In the genomic region with DNA sequence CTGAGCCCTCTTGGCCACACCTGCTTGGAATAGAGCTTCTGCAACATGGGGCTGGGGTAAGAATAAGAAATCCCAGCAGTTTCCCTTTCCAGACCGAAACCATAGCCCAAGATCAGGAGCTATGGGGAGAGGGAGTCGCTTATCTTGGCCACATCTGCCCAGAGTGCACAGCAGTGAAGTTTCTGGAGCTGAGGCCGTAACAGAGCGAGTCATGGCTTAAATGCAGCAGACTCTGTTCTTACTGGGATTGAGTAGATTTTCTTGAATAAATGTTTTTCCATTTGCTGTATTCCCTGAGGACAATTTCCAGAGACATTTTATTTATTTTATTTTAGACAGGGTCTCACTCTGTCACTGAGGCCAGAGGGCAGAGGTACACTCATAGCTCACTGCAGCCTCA, we compare ENCODE assay signal across 16 cellular contexts. TPM values are rescaled to one million over a fixed set of nuclear protein-coding genes. Genes with fewer than 3 reads are reported as not detected.
DNase-seq lines count a peak whose midpoint lies in the region; ATAC-seq and TF ChIP-seq lines count a peak whose summit lies in the region.
"Had no signal": no experiment of that assay in that cellular context is flagged by ENCODE, and none has a peak within 500 bp of the region (broad histone marks: within the 10 kb centered on the region; RNA-seq: fewer than 3 reads in every experiment).

No MANE protein-coding gene starts in this region.

- H3K4me1 Mint-ChIP-seq in CD4-positive, alpha-beta memory T cell, result peaks cover 0 to 2% (median 0%) of the 10 kb centered on the region in 4 donors
- H3K4me1 Mint-ChIP-seq: activated T-helper 17 cell treated with anti-CD3 and anti-CD28 coated beads, Interleukin-2, amount 50 U/mL, for 72 hours had no signal

- no peak overlapping the region for H3K27ac ChIP-seq in CD4-positive, alpha-beta memory T cell (ENCODE audit: low read depth, low read length)

- no peaks in the 10 kb centered on the region for H3K9me3 ChIP-seq in CD4-positive, alpha-beta memory T cell (ENCODE audit: control insufficient read depth in 1 of 2, low read length in 2 of 2)

- H3K27ac Mint-ChIP-seq in CD4-positive, alpha-beta memory T cell, result no peak overlapping the region
- H3K27ac Mint-ChIP-seq: activated T-helper 17 cell treated with anti-CD3 and anti-CD28 coated beads, Interleukin-2, amount 50 U/mL, for 72 hours had no signal

- intact Hi-C loops in CD4-positive, alpha-beta memory T cell (cut with micrococcal nuclease), result no loop called here

- POLR2A ChIA-PET in CD4-positive, alpha-beta memory T cell (lab: Charles Lee; ENCODE audit: partially characterized antibody), result no interaction called here

- H3K9me3 Mint-ChIP-seq in CD4-positive, alpha-beta memory T cell, result peaks cover 0 to 12% (median 5%) of the 10 kb centered on the region in 8 donors

- peaks cover 12 to 13% of the 10 kb centered on the region in 2 donors for H3K27me3 Mint-ChIP-seq in CD4-positive, alpha-beta memory T cell

- CTCF ChIA-PET in CD4-positive, alpha-beta memory T cell (lab: Charles Lee; ENCODE audit: partially characterized antibody), result no interaction called here

- DNase-seq in H4 (ENCODE audit: low spot score), result peak; percentile 17
- DNase-seq in hepatic stellate cell (ENCODE audit: low spot score), result peak; percentile 28
- DNase-seq in stromal cell of bone marrow (ENCODE audit: low read depth), result peak; percentile 29
- DNase-seq in CD4-positive, alpha-beta memory T cell, result no peak
- DNase-seq in hypothalamus (lab: John Stamatoyannopoulos, UW), result no peak
- DNase-seq in stimulated activated CD4-positive, alpha-beta T cell treated with anti-CD3 and anti-CD28 coated beads, Interleukin-1b, Interleukin-23, amount 100 ng/mL, for 48 hours, result no peak
- DNase-seq: caudate nucleus; NCI-H1436 treated with DMSO at 0.1 percent for 48 hours; NCI-H526; SHP77 treated with DMSO at 0.1 percent for 48 hours; stimulated activated CD4-positive, alpha-beta T cell treated with anti-CD3 and anti-CD28 coated beads, Interleukin-2, amount 100 ng/mL, for 48 hours; stimulated activated naive CD4-positive, alpha-beta T cell treated with Interleukin-2 at 50 U/mL for 16 hours had no signal

- no peak overlapping the region for H3K4me3 Mint-ChIP-seq in CD4-positive, alpha-beta memory T cell
- H3K4me3 Mint-ChIP-seq: activated T-helper 17 cell treated with anti-CD3 and anti-CD28 coated beads, Interleukin-2, amount 50 U/mL, for 72 hours had no signal

- peaks cover 0 to 4% of the 10 kb centered on the region in 2 donors for H3K36me3 Mint-ChIP-seq in CD4-positive, alpha-beta memory T cell

- H3K27me3 ChIP-seq in CD4-positive, alpha-beta memory T cell (ENCODE audit: insufficient read depth, low read length), result no peaks in the 10 kb centered on the region

- ATAC-seq in SK-N-SH treated with all-trans-retinoic acid at 6 μM for 48 hours, result peak; percentile 7; the same call in 1 of the 3 replicates
- ATAC-seq: activated CD4-positive, CD25-positive, alpha-beta regulatory T cell treated with anti-CD3 and anti-CD28 coated beads, Interleukin-2, amount 50 U/mL, for 24 hours; activated T-helper 17 cell treated with anti-CD3 and anti-CD28 coated beads, Interleukin-2, amount 50 U/mL, for 72 hours; left lobe of liver had no signal

- no peaks in the 10 kb centered on the region for H3K36me3 ChIP-seq in CD4-positive, alpha-beta memory T cell (ENCODE audit: insufficient read depth, low read length)

- H3K4me3 ChIP-seq in CD4-positive, alpha-beta memory T cell (ENCODE audit: low read length in 2 of 2), result no peak overlapping the region

- H3K4me1 ChIP-seq in CD4-positive, alpha-beta memory T cell (ENCODE audit: insufficient read depth, low read length), result no peaks in the 10 kb centered on the region

TF ChIP-seq in SK-N-SH treated with all-trans-retinoic acid at 6 μM for 48 hours, 23 proteins besides CTCF, POLR2A, EP300 and RAD21:
- no peak for TF ChIP-seq ZFP3 (CRISPR knock-in tag; IDR thresholded peaks at IDR 0.05)
- TF ChIP-seq ESRRG (CRISPR knock-in tag; IDR thresholded peaks at IDR 0.05), result no peak
- TF ChIP-seq TSHZ2 (CRISPR knock-in tag; IDR thresholded peaks at IDR 0.05), result no peak
- no peak for TF ChIP-seq SNAI2 (CRISPR knock-in tag; IDR thresholded peaks at IDR 0.05)
- TF ChIP-seq ZNF70 (CRISPR knock-in tag; IDR thresholded peaks at IDR 0.05), result no peak
- TF ChIP-seq, protein P1, sequence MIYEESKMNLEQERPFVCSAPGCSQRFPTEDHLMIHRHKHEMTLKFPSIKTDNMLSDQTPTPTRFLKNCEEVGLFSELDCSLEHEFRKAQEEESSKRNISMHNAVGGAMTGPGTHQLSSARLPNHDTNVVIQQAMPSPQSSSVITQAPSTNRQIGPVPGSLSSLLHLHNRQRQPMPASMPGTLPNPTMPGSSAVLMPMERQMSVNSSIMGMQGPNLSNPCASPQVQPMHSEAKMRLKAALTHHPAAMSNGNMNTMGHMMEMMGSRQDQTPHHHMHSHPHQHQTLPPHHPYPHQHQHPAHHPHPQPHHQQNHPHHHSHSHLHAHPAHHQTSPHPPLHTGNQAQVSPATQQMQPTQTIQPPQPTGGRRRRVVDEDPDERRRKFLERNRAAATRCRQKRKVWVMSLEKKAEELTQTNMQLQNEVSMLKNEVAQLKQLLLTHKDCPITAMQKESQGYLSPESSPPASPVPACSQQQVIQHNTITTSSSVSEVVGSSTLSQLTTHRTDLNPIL (CRISPR knock-in tag; IDR thresholded peaks at IDR 0.05; ENCODE audit: low read depth), result no peak
- no peak for TF ChIP-seq ARNTL (CRISPR knock-in tag; IDR thresholded peaks at IDR 0.05; ENCODE audit: borderline replicate concordance, low read depth)
- TF ChIP-seq, protein P2, sequence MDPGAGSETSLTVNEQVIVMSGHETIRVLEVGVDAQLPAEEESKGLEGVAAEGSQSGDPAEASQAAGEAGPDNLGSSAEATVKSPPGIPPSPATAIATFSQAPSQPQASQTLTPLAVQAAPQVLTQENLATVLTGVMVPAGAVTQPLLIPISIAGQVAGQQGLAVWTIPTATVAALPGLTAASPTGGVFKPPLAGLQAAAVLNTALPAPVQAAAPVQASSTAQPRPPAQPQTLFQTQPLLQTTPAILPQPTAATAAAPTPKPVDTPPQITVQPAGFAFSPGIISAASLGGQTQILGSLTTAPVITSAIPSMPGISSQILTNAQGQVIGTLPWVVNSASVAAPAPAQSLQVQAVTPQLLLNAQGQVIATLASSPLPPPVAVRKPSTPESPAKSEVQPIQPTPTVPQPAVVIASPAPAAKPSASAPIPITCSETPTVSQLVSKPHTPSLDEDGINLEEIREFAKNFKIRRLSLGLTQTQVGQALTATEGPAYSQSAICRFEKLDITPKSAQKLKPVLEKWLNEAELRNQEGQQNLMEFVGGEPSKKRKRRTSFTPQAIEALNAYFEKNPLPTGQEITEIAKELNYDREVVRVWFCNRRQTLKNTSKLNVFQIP (CRISPR knock-in tag; IDR thresholded peaks at IDR 0.05; ENCODE audit: borderline replicate concordance, low read depth), result no peak
- no peak for TF ChIP-seq CSDC2 (CRISPR knock-in tag; IDR thresholded peaks at IDR 0.05)
- no peak for TF ChIP-seq RARB (CRISPR knock-in tag; IDR thresholded peaks at IDR 0.05)
- no peak for TF ChIP-seq BACH2 (CRISPR knock-in tag; IDR thresholded peaks at IDR 0.05; ENCODE audit: borderline replicate concordance)
- TF ChIP-seq, protein P3, sequence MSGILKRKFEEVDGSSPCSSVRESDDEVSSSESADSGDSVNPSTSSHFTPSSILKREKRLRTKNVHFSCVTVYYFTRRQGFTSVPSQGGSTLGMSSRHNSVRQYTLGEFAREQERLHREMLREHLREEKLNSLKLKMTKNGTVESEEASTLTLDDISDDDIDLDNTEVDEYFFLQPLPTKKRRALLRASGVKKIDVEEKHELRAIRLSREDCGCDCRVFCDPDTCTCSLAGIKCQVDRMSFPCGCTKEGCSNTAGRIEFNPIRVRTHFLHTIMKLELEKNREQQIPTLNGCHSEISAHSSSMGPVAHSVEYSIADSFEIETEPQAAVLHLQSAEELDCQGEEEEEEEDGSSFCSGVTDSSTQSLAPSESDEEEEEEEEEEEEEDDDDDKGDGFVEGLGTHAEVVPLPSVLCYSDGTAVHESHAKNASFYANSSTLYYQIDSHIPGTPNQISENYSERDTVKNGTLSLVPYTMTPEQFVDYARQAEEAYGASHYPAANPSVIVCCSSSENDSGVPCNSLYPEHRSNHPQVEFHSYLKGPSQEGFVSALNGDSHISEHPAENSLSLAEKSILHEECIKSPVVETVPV (CRISPR knock-in tag; IDR thresholded peaks at IDR 0.05), result no peak
- no peak for TF ChIP-seq PPARA (CRISPR knock-in tag; IDR thresholded peaks at IDR 0.05; ENCODE audit: borderline replicate concordance)
- TF ChIP-seq ZNF565 (CRISPR knock-in tag; conservative IDR thresholded peaks at IDR 0.05; ENCODE audit: low read depth), result no peak

RNA-seq across cellular contexts. Expression of gene CFAP57, which starts 33.5 kb away (rescaled TPM):
- total RNA-seq in H4 (2014; rRNA removed; shearing (Covaris generic)), result 1.1 and 1.2 TPM in 2 replicates
- not detected for total RNA-seq in CD4-positive, alpha-beta memory T cell
- polyA plus RNA-seq in CD4-positive, alpha-beta memory T cell, result under 1 TPM in 1 of 2 donors, not detected in 1; 0.07 TPM
- total RNA-seq: left lobe of liver had no signal

RNA-seq across cellular contexts. Expression of gene EBNA1BP2, which starts 33.6 kb away (rescaled TPM):
- 211 and 219 TPM in 2 replicates for total RNA-seq in H4 (2014; rRNA removed; shearing (Covaris generic))
- total RNA-seq in CD4-positive, alpha-beta memory T cell, result 10 to 100 TPM; 23.6 to 27.6 TPM
- 10 to 100 TPM; 56.7 to 72.2 TPM for polyA plus RNA-seq in CD4-positive, alpha-beta memory T cell

Comparison
In these comparisons a context has a peak if more than half of its experiments do, and no peak if none do; other contexts are left out.
1. DNase-seq: peak in H4 (single experiment), hepatic stellate cell (single experiment) and stromal cell of bone marrow (single experiment); none in CD4-positive, alpha-beta memory T cell (0 of 5), hypothalamus (0 of 51) and stimulated activated CD4-positive, alpha-beta T cell treated with anti-CD3 and anti-CD28 coated beads, Interleukin-1b, Interleukin-23, amount 100 ng/mL, for 48 hours (single experiment).